Comparison of ENCODE assay signal across 6 cellular contexts in the genomic region with DNA sequence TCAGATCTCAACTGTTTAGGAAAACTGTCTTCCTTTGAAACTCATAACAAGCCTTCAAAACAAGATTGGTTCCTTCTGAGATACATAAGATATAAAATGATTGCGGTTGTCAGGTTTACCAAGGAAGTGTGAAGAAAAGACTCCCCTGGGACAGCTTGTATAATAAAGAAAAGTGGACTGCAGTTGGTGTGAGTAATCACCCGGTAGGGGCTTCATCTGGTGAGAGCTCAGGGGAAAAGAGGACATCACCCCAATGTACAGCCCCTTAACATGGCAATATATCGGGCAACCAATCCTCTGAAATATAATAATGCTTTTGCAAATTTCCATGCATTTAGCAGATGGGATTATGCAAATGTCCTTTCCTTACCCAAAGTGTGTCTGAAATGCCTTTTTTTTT.
"Had no signal": no experiment of that assay in that cellular context is flagged by ENCODE, and none has a peak within 500 bp of the region (broad histone marks: within the 10 kb centered on the region; RNA-seq: fewer than 3 reads in every experiment).

No MANE protein-coding gene starts in this region.

- H3K27ac ChIP-seq: HL-60 had no signal

- H3K9me3 Mint-ChIP-seq: GM23338, H9, HFFc6, IgD-negative memory B cell had no signal

- H3K4me3 Mint-ChIP-seq: GM23338, H9, HFFc6, IgD-negative memory B cell had no signal

- H3K4me2 ChIP-seq: GM23338 had no signal

- H3K27ac Mint-ChIP-seq: GM23338, HFFc6, IgD-negative memory B cell had no signal

- H2AFZ ChIP-seq: GM23338 had no signal

- H3K27me3 Mint-ChIP-seq: IgD-negative memory B cell had no signal

- DNase-seq: H9, HFFc6, KBM-7 had no signal

- H3K4me3 ChIP-seq: GM23338 had no signal
